26 cellular contexts compared by ENCODE assay signal in the genomic region with DNA sequence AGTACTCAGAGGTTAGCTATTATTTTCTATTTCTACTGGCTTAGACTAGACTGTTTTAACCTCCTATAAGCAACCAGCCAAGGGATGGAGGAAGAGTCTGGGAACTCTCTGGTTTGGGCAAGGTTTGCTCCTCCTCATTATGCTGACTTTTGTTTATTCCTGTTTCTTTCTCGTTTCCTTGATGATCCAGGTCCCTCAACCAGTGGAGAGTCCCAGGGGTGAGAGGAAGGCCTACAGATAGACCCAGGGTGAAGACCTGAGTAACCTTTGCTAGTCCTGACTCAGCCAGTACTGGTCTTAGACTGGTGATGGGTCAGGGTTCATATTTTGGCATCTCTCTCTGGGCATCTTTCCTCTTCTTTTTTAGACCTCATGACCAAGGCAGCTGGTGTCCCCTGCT. TPM values are rescaled to one million over a fixed set of nuclear protein-coding genes. Genes with fewer than 3 reads are reported as not detected.
DNase-seq lines count a peak whose midpoint lies in the region; ATAC-seq, FAIRE-seq and TF ChIP-seq lines count a peak whose summit lies in the region.
"Had no signal": no experiment of that assay in that cellular context is flagged by ENCODE, and none has a peak within 500 bp of the region (broad histone marks: within the 10 kb centered on the region; RNA-seq: fewer than 3 reads in every experiment).

No MANE protein-coding gene starts in this region.

- no peak overlapping the region for H2BK15ac ChIP-seq in mesenchymal stem cell (ENCODE audit: low read depth, poor library complexity, severe bottlenecking)

- H2BK5ac ChIP-seq in mesenchymal stem cell (ENCODE audit: low read depth, low read length, poor library complexity, severe bottlenecking) = no peak overlapping the region

- H3K4me1 ChIP-seq in GM12878 (ENCODE audit: control insufficient read depth, insufficient read depth, low read length) (peaks cover 7% of the 10 kb centered on the region; the same call in 1 of the 2 replicates), mesenchymal stem cell (ENCODE audit: control insufficient read depth, insufficient read depth, low read depth, low read length) (peaks cover 23% of the 10 kb centered on the region), SK-N-SH (ENCODE audit: control insufficient read depth in 1 of 2, insufficient read depth in 2 of 2, low read depth in 1 of 2, low read length in 1 of 2) (peaks cover 20 to 48% of the 10 kb centered on the region in 2 experiments; a peak in 3 of 4 replicates)

- TF ChIP-seq EP300 in GM12878 (IDR thresholded peaks at IDR 0.05; ENCODE audit: borderline replicate concordance in 1 of 2, control insufficient read depth in 1 of 2, low read depth in 2 of 2, low read length in 2 of 2) (no peak), SK-N-SH (IDR thresholded peaks at IDR 0.05; ENCODE audit: borderline replicate concordance in 1 of 2, low read depth in 1 of 2, low read length in 1 of 2) (no peak)

- TF ChIP-seq POLR2A in GM12878 (IDR thresholded peaks at IDR 0.05; ENCODE audit: low read depth, low read length) = no peak

- POLR2A ChIA-PET in GM12878 (lab: Charles Lee) (no interaction called here), SK-N-SH (lab: Yijun Ruan, JAX) (no interaction called here)

- no peak overlapping the region for H2BK12ac ChIP-seq in mesenchymal stem cell (ENCODE audit: low read length in 2 of 2)

- DNase-seq in DMS53 (lab: John Stamatoyannopoulos, UW) (peak; percentile 39), DMS53 treated with DMSO at 0.1 percent for 48 hours (lab: John Stamatoyannopoulos, UW; ENCODE audit: unreplicated experiment) (no peak), GM12878 (ENCODE audit: low read depth, low spot score) (no peak), mesenchymal stem cell (peak; percentile 26), SK-N-SH (no peak)
- DNase-seq in central memory CD4-positive, alpha-beta T cell = no peak
- DNase-seq: activated CD4-positive, alpha-beta T cell treated with anti-CD3 and anti-CD28 coated beads, Interleukin-2, amount 10 ng/mL, durations not matched to agents 7 days and 5 days; CD8-positive, alpha-beta memory T cell; foreskin fibroblast; midbrain; NCI-H1092 treated with DMSO at 0.1 percent for 48 hours; NCI-H187 treated with DMSO at 0.1 percent for 48 hours; pancreas; RPMI8226; stimulated activated CD4-positive, alpha-beta T cell treated with anti-CD3 and anti-CD28 coated beads, Interleukin-12 subunit alpha, Interleukin-12 subunit beta, amount 100 ng/mL, for 4 hours; stimulated activated CD4-positive, alpha-beta T cell treated with anti-CD3 and anti-CD28 coated beads, Interleukin-4, amount 100 ng/mL, for 24 hours; stimulated activated naive CD4-positive, alpha-beta T cell treated with Interleukin-2 at 50 U/mL for 16 hours; WERI-Rb-1 had no signal

- intact Hi-C loops in GM12878 (cut with micrococcal nuclease; ENCODE audit: unreplicated experiment) = no loop called here

- TF ChIP-seq RAD21 in GM12878 (IDR thresholded peaks at IDR 0.05; ENCODE audit: insufficient read depth, low read depth, low read length) (no peak), SK-N-SH (IDR thresholded peaks at IDR 0.05; ENCODE audit: low read length) (no peak)

- no peak overlapping the region for H3K23ac ChIP-seq in mesenchymal stem cell (ENCODE audit: low read length in 2 of 2)

- H3K9me3 ChIP-seq in GM12878 (replicated peaks; ENCODE audit: control insufficient read depth, insufficient read depth, low read length) = no peaks in the 10 kb centered on the region
- H3K9me3 ChIP-seq in mesenchymal stem cell (ENCODE audit: control insufficient read depth, low read length) = no peaks in the 10 kb centered on the region
- no peaks in the 10 kb centered on the region for H3K9me3 ChIP-seq in SK-N-SH
- H3K9me3 ChIP-seq: HAP-1, pancreas, right atrium auricular region had no signal

- H3K18ac ChIP-seq in mesenchymal stem cell (ENCODE audit: low read depth in 1 of 2, low read length in 2 of 2) = no peak overlapping the region

- H3K79me2 ChIP-seq in GM12878 (ENCODE audit: control insufficient read depth, insufficient read depth, low read length) = no peaks in the 10 kb centered on the region
- H3K79me2 ChIP-seq in SK-N-SH (ENCODE audit: insufficient read depth) = peaks cover 92% of the 10 kb centered on the region

- H4K20me1 ChIP-seq in GM12878 (ENCODE audit: control insufficient read depth, insufficient read depth) (no peaks in the 10 kb centered on the region), SK-N-SH (ENCODE audit: insufficient read depth) (peaks cover 15% of the 10 kb centered on the region; the same call in 1 of the 2 replicates)

- H3K4ac ChIP-seq in mesenchymal stem cell (ENCODE audit: low read depth in 1 of 2, low read length in 2 of 2) = no peak overlapping the region

- H3K9me2 ChIP-seq in SK-N-SH = no peaks in the 10 kb centered on the region

- WGBS in GM12878 (ENCODE audit: insufficient coverage, insufficient replicate concordance, low lambda C conversion rate, missing lambda C conversion rate) = 0% methylated on average over 1 of the region's 1 CpG
- 43% methylated on average over 1 of the region's 1 CpG for whole genome bisulfite sequencing in mesenchymal stem cell
- WGBS in SK-N-SH (ENCODE audit: low lambda C conversion rate) = 100% methylated on average over 1 of the region's 1 CpG

- RAD21 ChIA-PET in GM12878 (lab: Charles Lee; ENCODE audit: unreplicated experiment) = no interaction called here

- H4K8ac ChIP-seq in mesenchymal stem cell (ENCODE audit: low read length) = no peak overlapping the region

- TF ChIP-seq CTCF in GM12878 (IDR thresholded peaks at IDR 0.05 in 2 of 3, conservative IDR thresholded peaks at IDR 0.05 in 1 of 3; ENCODE audit: control insufficient read depth in 2 of 3, extremely low read depth in 1 of 3, insufficient read depth in 1 of 3, low read depth in 3 of 3, low read length in 3 of 3) (no peak), SK-N-SH (IDR thresholded peaks at IDR 0.05) (no peak)

- no peak overlapping the region for H3K14ac ChIP-seq in mesenchymal stem cell (ENCODE audit: low read length in 2 of 2)

- H3K27me3 ChIP-seq in GM12878 (replicated peaks in 1 of 2; ENCODE audit: control insufficient read depth in 2 of 2, insufficient read depth in 2 of 2, low read length in 1 of 2) = peaks cover 4 to 5% of the 10 kb centered on the region in 2 experiments
- H3K27me3 ChIP-seq in mesenchymal stem cell (ENCODE audit: control insufficient read depth in 1 of 2, insufficient read depth in 1 of 2, low read length in 2 of 2) = no peaks in the 10 kb centered on the region
- H3K27me3 ChIP-seq in SK-N-SH (ENCODE audit: insufficient read depth) = no peaks in the 10 kb centered on the region
- H3K27me3 ChIP-seq: pancreas, right atrium auricular region had no signal

- ATAC-seq in GM12878 = no peak
- ATAC-seq in GM18519 (IDR thresholded peaks at IDR 0.05; ENCODE audit: low FRiP score, unreplicated experiment) = no peak
- no peak for ATAC-seq in GM21528 (IDR thresholded peaks at IDR 0.05; ENCODE audit: low FRiP score, unreplicated experiment)
- ATAC-seq: left lobe of liver; natural killer cell treated with Interleukin-12 subunit alpha and Interleukin-12 subunit beta and Interleukin-15 and Interleukin-18, amount 100 ng/mL, for 72 hours; pancreas had no signal

- H2AFZ ChIP-seq in GM12878 (ENCODE audit: control insufficient read depth, low read depth, low read length) (no peak overlapping the region), mesenchymal stem cell (ENCODE audit: low read depth, low read length) (no peak overlapping the region), SK-N-SH (ENCODE audit: low read depth) (no peak overlapping the region)

- H3K27ac ChIP-seq in GM12878 (ENCODE audit: control insufficient read depth, insufficient read depth) (no peak overlapping the region), mesenchymal stem cell (ENCODE audit: low read length, poor library complexity, severe bottlenecking) (peak overlapping the region; percentile 13), SK-N-SH (ENCODE audit: low read depth in 2 of 2, low read length in 1 of 2) (peak overlapping the region in 1 of 2 experiments; percentile 73; a peak in 1 of 4 replicates)
- H3K27ac ChIP-seq: 22Rv1, pancreas, right atrium auricular region, SK-N-MC, WERI-Rb-1 had no signal

- no TSS peak for BruUV-seq in GM12878 (replicated peaks; lab: Mats Ljungman, UMichigan)

- in situ Hi-C loops in GM12878 (cut with MboI) = no loop called here

- H3K4me3 ChIP-seq in GM12878 (no peak overlapping the region), mesenchymal stem cell (ENCODE audit: insufficient read depth in 1 of 2, low read depth in 1 of 2, low read length in 2 of 2) (no peak overlapping the region), SK-N-SH (ENCODE audit: low read depth in 2 of 2, low read length in 1 of 2) (no peak overlapping the region)
- H3K4me3 ChIP-seq: HAP-1, pancreas, right atrium auricular region, SK-N-MC had no signal

- CTCF ChIA-PET in GM12878 (lab: Yijun Ruan, JAX) (interaction anchor here (1.3 kb wide), 1 partner anchor 10 kb away, joined by 3 read pairs; no protein-coding TSS in a partner anchor), SK-N-SH (lab: Yijun Ruan, JAX) (interaction anchor here (0.8 to 1.5 kb wide), 3 partner anchors 10 to 49 kb away, joined by 3 to 6 read pairs (median 4); no protein-coding TSS in a partner anchor)

- H3F3A ChIP-seq in SK-N-SH (replicated peaks; ENCODE audit: insufficient read depth) = peaks cover 47% of the 10 kb centered on the region

- H2AK5ac ChIP-seq in mesenchymal stem cell (ENCODE audit: low read length, severe bottlenecking) = peak overlapping the region; percentile 81

- H3K4me2 ChIP-seq in GM12878 (ENCODE audit: control insufficient read depth, insufficient read depth) (no peak overlapping the region), mesenchymal stem cell (ENCODE audit: low read length, poor library complexity, severe bottlenecking) (no peak overlapping the region), SK-N-SH (no peak overlapping the region)

- peak; percentile 54 for FAIRE-seq in GM12878 (lab: Jason Lieb, UNC)
- FAIRE-seq: pancreas had no signal

- no peaks in the 10 kb centered on the region for H3K36me3 ChIP-seq in GM12878 (ENCODE audit: control insufficient read depth in 2 of 2, insufficient read depth in 2 of 2, low read length in 1 of 2)
- H3K36me3 ChIP-seq in mesenchymal stem cell (ENCODE audit: control insufficient read depth in 1 of 2, insufficient read depth in 2 of 2, low read depth in 1 of 2, low read length in 2 of 2) = peaks cover 0 to 3% of the 10 kb centered on the region in 2 experiments
- no peaks in the 10 kb centered on the region for H3K36me3 ChIP-seq in SK-N-SH (replicated peaks in 1 of 2; ENCODE audit: control insufficient read depth in 1 of 2, insufficient read depth in 2 of 2, low read length in 1 of 2)
- H3K36me3 ChIP-seq: pancreas, right atrium auricular region had no signal

- H3K79me1 ChIP-seq in mesenchymal stem cell (replicated peaks; ENCODE audit: low read length, poor library complexity, severe bottlenecking) = no peaks in the 10 kb centered on the region

- SMC1A ChIA-PET in GM12878 (lab: Charles Lee; ENCODE audit: uncharacterized antibody, unreplicated experiment) = no interaction called here

- no peak overlapping the region for H3K9ac ChIP-seq in GM12878 (ENCODE audit: control insufficient read depth, insufficient read depth, low read length)
- H3K9ac ChIP-seq in mesenchymal stem cell (ENCODE audit: low read length) = no peak overlapping the region
- H3K9ac ChIP-seq in SK-N-SH = no peak overlapping the region

- no peak overlapping the region for H2BK120ac ChIP-seq in mesenchymal stem cell (ENCODE audit: low read depth, low read length)

- no peak overlapping the region for H4K91ac ChIP-seq in mesenchymal stem cell (ENCODE audit: low read length)

RNA-seq across cellular contexts. Expression of a gene that starts 5.4 kb away (rescaled TPM):
- not detected in 2 replicates for total RNA-seq in GM12878 (2013; cell fraction: nucleolus; rRNA removed)
- total RNA-seq in GM12878 (2014; rRNA removed) (2.7 and 4.3 TPM in 2 replicates), GM12878 (2014; rRNA removed; fragmentation: Illumina TruSeq; extraction: Trizol) (2.9 and 3.2 TPM in 2 replicates), GM12878 (2021) (2.6 and 4.1 TPM in 2 replicates)
- polyA plus RNA-seq in GM12878 (2011; ENCODE audit: low read depth) = 0.83 TPM
- polyA plus RNA-seq in GM12878 (2011; rRNA removed) (0.08 TPM in 1 of 2 replicates, not detected in the other), GM12878 (2014; fragmentation: Illumina TruSeq; extraction: Trizol) (3.6 and 4.0 TPM in 2 replicates), GM12878 (2014; fragmentation: Nextera tagmentation; extraction: Ambion mirVana) (1 to 10 TPM; 3.7 to 4.3 TPM), GM12878 (2014; rRNA removed) (3.2 and 4.0 TPM in 2 replicates), GM12878 (2016; fragmentation: Nextera tagmentation; extraction: Ambion mirVana) (1 to 10 TPM; 2.2 to 2.8 TPM), SK-N-SH (2012; rRNA removed) (20.6 and 27.9 TPM in 2 replicates)
- polyA plus RNA-seq in GM12878 (2011; cell fraction: cytosol; rRNA removed) = 0.05 and 0.15 TPM in 2 replicates
- 0.10 TPM in 1 of 2 replicates, not detected in the other for polyA plus RNA-seq in GM12878 (2011; cell fraction: nucleus; rRNA removed)
- polyA plus RNA-seq in GM12878 (2012) = 1.6 and 1.9 TPM in 2 replicates
- polyA minus RNA-seq in GM12878 (2011; rRNA and poly(A)+ RNA removed) = 0.31 TPM in 1 of 2 replicates, not detected in the other
- polyA minus RNA-seq in GM12878 (2011; cell fraction: cytosol; rRNA and poly(A)+ RNA removed) = 0.42 TPM in 1 of 2 replicates, not detected in the other
- not detected in 2 replicates for polyA minus RNA-seq in GM12878 (2011; cell fraction: nucleus; rRNA and poly(A)+ RNA removed)
- polyA plus RNA-seq in mesenchymal stem cell (2013, experiment 1 of 2) = 5.8 TPM
- polyA plus RNA-seq in mesenchymal stem cell (2013, experiment 2 of 2) = 6.0 TPM
- polyA plus RNA-seq in SK-N-SH (2012; cell fraction: cytosol; rRNA removed) = 21.1 and 22.1 TPM in 2 replicates
- 28.8 and 43.7 TPM in 2 replicates for polyA plus RNA-seq in SK-N-SH (2012; cell fraction: nucleus; rRNA removed)

RNA-seq across cellular contexts. Expression of a gene that starts 34.4 kb away (rescaled TPM):
- total RNA-seq in GM12878 (2013; cell fraction: nucleolus; rRNA removed) = 1.6 and 4.0 TPM in 2 replicates
- 2.9 and 3.9 TPM in 2 replicates for total RNA-seq in GM12878 (2014; rRNA removed)
- total RNA-seq in GM12878 (2014; rRNA removed; fragmentation: Illumina TruSeq; extraction: Trizol) = 2.7 and 3.0 TPM in 2 replicates
- 6.5 and 6.6 TPM in 2 replicates for total RNA-seq in GM12878 (2021)
- polyA plus RNA-seq in GM12878 (2011; ENCODE audit: low read depth) = 0.96 TPM
- polyA plus RNA-seq in GM12878 (2011; rRNA removed) = 0.11 and 0.20 TPM in 2 replicates
- polyA plus RNA-seq in GM12878 (2011; cell fraction: cytosol; rRNA removed) = 0.01 and 0.10 TPM in 2 replicates
- 0.31 and 0.82 TPM in 2 replicates for polyA plus RNA-seq in GM12878 (2011; cell fraction: nucleus; rRNA removed)
- polyA plus RNA-seq in GM12878 (2012) = 1.7 and 1.8 TPM in 2 replicates
- 6.0 and 6.5 TPM in 2 replicates for polyA plus RNA-seq in GM12878 (2014; fragmentation: Illumina TruSeq; extraction: Trizol)
- 1 to 10 TPM in 1 of 2 experiments, under 1 TPM in 1; 0.47 to 1.8 TPM for polyA plus RNA-seq in GM12878 (2014; fragmentation: Nextera tagmentation; extraction: Ambion mirVana)
- polyA plus RNA-seq in GM12878 (2014; rRNA removed) = 3.8 and 3.9 TPM in 2 replicates
- 1 to 10 TPM; 4.1 to 5.0 TPM for polyA plus RNA-seq in GM12878 (2016; fragmentation: Nextera tagmentation; extraction: Ambion mirVana)
- polyA minus RNA-seq in GM12878 (2011; rRNA and poly(A)+ RNA removed) = 0.31 TPM in 1 of 2 replicates, not detected in the other
- not detected in 2 replicates for polyA minus RNA-seq in GM12878 (2011; cell fraction: cytosol; rRNA and poly(A)+ RNA removed)
- 0.12 and 0.67 TPM in 2 replicates for polyA minus RNA-seq in GM12878 (2011; cell fraction: nucleus; rRNA and poly(A)+ RNA removed)
- polyA plus RNA-seq in mesenchymal stem cell (2013, experiment 1 of 2) = 0.03 TPM
- 0.04 TPM for polyA plus RNA-seq in mesenchymal stem cell (2013, experiment 2 of 2)
- 0.36 and 0.44 TPM in 2 replicates for polyA plus RNA-seq in SK-N-SH (2012; rRNA removed)
- 0.12 and 0.64 TPM in 2 replicates for polyA plus RNA-seq in SK-N-SH (2012; cell fraction: cytosol; rRNA removed)
- polyA plus RNA-seq in SK-N-SH (2012; cell fraction: nucleus; rRNA removed) = 1.4 and 1.5 TPM in 2 replicates

Comparison
In these comparisons a context has a peak if more than half of its experiments do, and no peak if none do; other contexts are left out.
1. DNase-seq: peak in DMS53 (single experiment) and mesenchymal stem cell (single experiment); none in DMS53 treated with DMSO at 0.1 percent for 48 hours (single experiment), GM12878 (single experiment), central memory CD4-positive, alpha-beta T cell (single experiment) and SK-N-SH (single experiment).